In the genomic region with DNA sequence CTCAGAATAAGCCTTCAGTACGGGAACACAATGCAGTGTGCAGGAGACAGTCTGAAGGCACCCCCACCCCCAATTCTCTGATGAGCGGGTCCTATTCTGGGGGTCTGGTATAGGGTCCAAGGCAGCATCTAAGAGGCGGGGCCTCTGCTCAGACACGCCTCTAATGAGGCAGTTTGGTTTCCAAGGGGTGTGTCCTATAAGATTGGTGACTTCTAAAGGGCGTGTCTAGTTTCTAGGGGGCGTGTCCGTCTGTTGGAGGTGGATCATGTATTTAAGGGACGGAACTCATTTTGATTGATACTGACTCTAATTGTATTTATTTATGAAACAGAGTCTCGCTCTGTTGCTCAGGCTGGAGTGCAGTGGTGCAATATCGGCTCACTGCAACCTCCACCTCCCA, we compare ENCODE assay signal across 1 cellular context.
TF ChIP-seq lines count a peak whose summit lies in the region.

No MANE protein-coding gene starts in this region.

TF ChIP-seq in HCT116, 20 proteins besides CTCF, POLR2A, EP300 and RAD21 (continued from another document):
- TF ChIP-seq POLR2AphosphoS5 (IDR thresholded peaks at IDR 0.05; ENCODE audit: low read depth, low read length) (no peak), SP1 (IDR thresholded peaks at IDR 0.05; ENCODE audit: low read depth) (no peak), EGR1 (IDR thresholded peaks at IDR 0.05; ENCODE audit: low read depth) (no peak), FOSL1 (IDR thresholded peaks at IDR 0.05; ENCODE audit: low read depth) (no peak), ZFX (IDR thresholded peaks at IDR 0.05) (no peak), ELF1 (IDR thresholded peaks at IDR 0.05; ENCODE audit: borderline replicate concordance, low read depth) (no peak), CEBPB (IDR thresholded peaks at IDR 0.05; ENCODE audit: low read depth) (no peak)
